In genomic region chr5:72847989-72848473, GRCh38 we compare ENCODE assay signal across 8 cellular contexts. TPM values are rescaled to one million over a fixed set of nuclear protein-coding genes. Genes with fewer than 3 reads are reported as not detected.
A peak's percentile ranks its signal among the peaks of the same experiment; 100 is the strongest.
DNase-seq lines count a peak whose midpoint lies in the region; ATAC-seq lines count a peak whose summit lies in the region.

No MANE protein-coding gene starts in this region.

- CTCF ChIA-PET in CD4-positive, alpha-beta memory T cell (lab: Charles Lee; ENCODE audit: partially characterized antibody): interaction anchor here (1.5 to 2.4 kb wide), 3 partner anchors 14 to 237 kb away, joined by 4 to 16 read pairs (median 6); no protein-coding TSS in a partner anchor

- no peaks in the 10 kb centered on the region for H3K9me3 ChIP-seq in CD4-positive, alpha-beta memory T cell (ENCODE audit: control insufficient read depth in 1 of 2, low read length in 2 of 2)

- DNase-seq in CD4-positive, alpha-beta memory T cell: peak; percentile 82 to 87 (median 85)
- DNase-seq in NCI-H82 treated with DMSO at 0.1 percent for 48 hours (lab: John Stamatoyannopoulos, UW; ENCODE audit: unreplicated experiment) (peak; percentile 84), memory B cell (ENCODE audit: low spot score in 2 of 2) (peak; percentile 74 to 81)
- DNase-seq in activated CD8-positive, alpha-beta memory T cell treated with anti-CD3 and anti-CD28 coated beads for 4 hours (ENCODE audit: low read depth in 2 of 2): peak; percentile 70 to 77
- DNase-seq in effector memory CD8-positive, alpha-beta T cell: peak; percentile 70 to 80 (median 74)
- DNase-seq in stimulated activated CD8-positive, alpha-beta memory T cell treated with anti-CD3 and anti-CD28 coated beads, Interleukin-12 subunit alpha, Interleukin-12 subunit beta, amount 100 ng/mL, for 1 hour (ENCODE audit: low read depth): peak; percentile 74

- peaks cover 3 to 24% of the 10 kb centered on the region in 2 donors for H3K36me3 Mint-ChIP-seq in CD4-positive, alpha-beta memory T cell
- peaks cover 29% of the 10 kb centered on the region for H3K36me3 Mint-ChIP-seq in effector memory CD8-positive, alpha-beta T cell (ENCODE audit: insufficient read depth)
- no peaks in the 10 kb centered on the region for H3K36me3 Mint-ChIP-seq in memory B cell

- peak overlapping the region; percentile 77 to 83 for H3K4me3 ChIP-seq in CD4-positive, alpha-beta memory T cell (ENCODE audit: low read length in 2 of 2)

- H3K27ac Mint-ChIP-seq in CD4-positive, alpha-beta memory T cell: peak overlapping the region; percentile 93 to 98 (median 97)
- H3K27ac Mint-ChIP-seq in effector memory CD8-positive, alpha-beta T cell: peak overlapping the region; percentile 96 to 98
- H3K27ac Mint-ChIP-seq in memory B cell: peak overlapping the region; percentile 95

- peaks cover 28 to 61% (median 42%) of the 10 kb centered on the region in 4 donors for H3K4me1 Mint-ChIP-seq in CD4-positive, alpha-beta memory T cell
- H3K4me1 Mint-ChIP-seq in effector memory CD8-positive, alpha-beta T cell (ENCODE audit: low read depth in 2 of 2): peaks cover 18 to 44% of the 10 kb centered on the region in 2 donors
- peaks cover 26% of the 10 kb centered on the region for H3K4me1 Mint-ChIP-seq in memory B cell

- no peaks in the 10 kb centered on the region for H3K36me3 ChIP-seq in CD4-positive, alpha-beta memory T cell (ENCODE audit: insufficient read depth, low read length)

- peak; percentile 88 for ATAC-seq in GM19397 (IDR thresholded peaks at IDR 0.05; ENCODE audit: unreplicated experiment)
- peak; percentile 69 for ATAC-seq in HG03565 (IDR thresholded peaks at IDR 0.05; ENCODE audit: unreplicated experiment)
- peak; percentile 84 for ATAC-seq in effector memory CD8-positive, alpha-beta T cell (replicated peaks)
- peak; percentile 85 for ATAC-seq in memory B cell (ENCODE audit: low read depth)

- POLR2A ChIA-PET in CD4-positive, alpha-beta memory T cell (lab: Charles Lee; ENCODE audit: partially characterized antibody): interaction anchor here (0.7 to 4.0 kb wide), 8 partner anchors 9 to 711 kb away, joined by 3 to 54 read pairs (median 4); partner anchors contain the start of genes BTF3, FCHO2 and TNPO1

- H3K27me3 ChIP-seq in CD4-positive, alpha-beta memory T cell (ENCODE audit: insufficient read depth, low read length): no peaks in the 10 kb centered on the region

- H3K27ac ChIP-seq in CD4-positive, alpha-beta memory T cell (ENCODE audit: low read depth, low read length): peak overlapping the region; percentile 84

- intact Hi-C loops in CD4-positive, alpha-beta memory T cell (cut with micrococcal nuclease): loop anchor here (1.0 to 10.0 kb wide), 3 partner anchors 32 to 523 kb away; partner anchors contain the start of genes MRPS27, PTCD2 and TNPO1

- H3K9me3 Mint-ChIP-seq in CD4-positive, alpha-beta memory T cell: peaks cover 0 to 2% (median 0%) of the 10 kb centered on the region in 8 donors
- no peaks in the 10 kb centered on the region for H3K9me3 Mint-ChIP-seq in effector memory CD8-positive, alpha-beta T cell
- no peaks in the 10 kb centered on the region for H3K9me3 Mint-ChIP-seq in memory B cell

- H3K27me3 Mint-ChIP-seq in CD4-positive, alpha-beta memory T cell: no peaks in the 10 kb centered on the region
- peaks cover 0 to 5% of the 10 kb centered on the region in 2 donors for H3K27me3 Mint-ChIP-seq in effector memory CD8-positive, alpha-beta T cell
- no peaks in the 10 kb centered on the region for H3K27me3 Mint-ChIP-seq in memory B cell

- H3K4me1 ChIP-seq in CD4-positive, alpha-beta memory T cell (ENCODE audit: insufficient read depth, low read length): peaks cover 46% of the 10 kb centered on the region

- peak overlapping the region; percentile 93 to 99 (median 98) for H3K4me3 Mint-ChIP-seq in CD4-positive, alpha-beta memory T cell
- H3K4me3 Mint-ChIP-seq in effector memory CD8-positive, alpha-beta T cell: peak overlapping the region; percentile 99
- peak overlapping the region; percentile 94 for H3K4me3 Mint-ChIP-seq in memory B cell

RNA-seq across cellular contexts. Expression of gene TNPO1, which starts 31.6 kb away (rescaled TPM):
- 10 to 100 TPM; 86.2 to 86.4 TPM for total RNA-seq in CD4-positive, alpha-beta memory T cell
- polyA plus RNA-seq in CD4-positive, alpha-beta memory T cell: 10 to 100 TPM; 46.6 to 47.5 TPM

Comparison
In these comparisons a context has a peak if more than half of its experiments do, and no peak if none do; other contexts are left out.
1. Peak in every context shown above with its lines: DNase-seq, ATAC-seq, H3K4me3 ChIP-seq and H3K27ac ChIP-seq.